In the genomic region with DNA sequence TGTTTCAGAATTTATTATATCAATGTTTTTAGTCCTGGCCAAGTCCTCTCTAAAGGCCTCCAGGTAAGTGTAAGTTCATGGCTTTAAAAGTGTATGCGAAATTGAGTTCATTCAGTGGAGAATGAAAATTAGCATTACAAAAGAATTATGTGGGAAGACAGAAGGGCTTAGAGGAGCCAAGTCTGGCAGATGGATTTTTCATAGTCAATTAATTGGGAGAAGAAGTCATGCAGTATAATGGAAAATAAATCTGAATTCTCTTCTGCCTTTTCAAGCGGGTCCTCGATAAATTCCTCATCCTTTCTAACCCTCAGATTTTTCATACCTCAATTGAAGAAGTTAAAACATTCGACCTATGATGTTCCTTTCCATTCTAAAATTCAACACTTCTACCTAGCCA, we compare ENCODE assay signal across 17 cellular contexts.
DNase-seq lines count a peak whose midpoint lies in the region; ATAC-seq, FAIRE-seq and TF ChIP-seq lines count a peak whose summit lies in the region.
"Had no signal": no experiment of that assay in that cellular context is flagged by ENCODE, and none has a peak within 500 bp of the region (broad histone marks: within the 10 kb centered on the region; RNA-seq: fewer than 3 reads in every experiment).

No MANE protein-coding gene starts in this region.

- POLR2A ChIA-PET in A673 (lab: Charles Lee; ENCODE audit: low non-redundant PET): no interaction called here

- CTCF ChIA-PET in A673 (lab: Charles Lee): no interaction called here

- H3K9me3 ChIP-seq in A673 (ENCODE audit: low read depth, low read length, poor library complexity, severe bottlenecking): no peaks in the 10 kb centered on the region
- no peaks in the 10 kb centered on the region for H3K9me3 ChIP-seq in stomach
- no peaks in the 10 kb centered on the region for H3K9me3 ChIP-seq in heart left ventricle

- H3K27me3 ChIP-seq in A673 (replicated peaks; ENCODE audit: insufficient read depth, low read depth, low read length, poor library complexity): no peaks in the 10 kb centered on the region
- H3K27me3 ChIP-seq in stomach: no peaks in the 10 kb centered on the region
- no peaks in the 10 kb centered on the region for H3K27me3 ChIP-seq in heart left ventricle

- TF ChIP-seq EP300 in stomach (IDR thresholded peaks at IDR 0.05): no peak

- FAIRE-seq in H54 (lab: Jason Lieb, UNC): peak; percentile 30
- FAIRE-seq: G401.6, GM12891, HepG2, HTR-8/SVneo had no signal

- intact Hi-C loops in A673 (cut with micrococcal nuclease; ENCODE audit: unreplicated experiment): no loop called here
- intact Hi-C loops in stomach (cut with DNase I; ENCODE audit: low total_unique reads): no loop called here
- intact Hi-C loops in heart left ventricle (cut with DNase I): no loop called here

- no peaks in the 10 kb centered on the region for H3K4me1 ChIP-seq in A673 (ENCODE audit: insufficient read depth, low read length, poor library complexity, severe bottlenecking)
- H3K4me1 ChIP-seq in stomach: no peaks in the 10 kb centered on the region
- H3K4me1 ChIP-seq in heart left ventricle: no peaks in the 10 kb centered on the region

- DNase-seq in A673 (ENCODE audit: low spot score): peak; percentile 10
- no peak for DNase-seq in H54 (ENCODE audit: insufficient read length, low spot score)
- peak; percentile 76 for DNase-seq in NCI-H446 treated with DMSO at 0.1 percent for 48 hours (lab: John Stamatoyannopoulos, UW)
- DNase-seq in cerebellum (ENCODE audit: low spot score): peak; percentile 38
- DNase-seq in stomach: no peak
- no peak for DNase-seq in heart left ventricle
- no peak for DNase-seq in activated T-cell treated with anti-CD3 and anti-CD28 coated beads, Interleukin-2, amount 50 U/mL, for 1 hour
- DNase-seq: Calu3; CD4-positive, alpha-beta T cell; DMS 273 treated with DMSO at 0.1 percent for 48 hours; DMS79; GOT3 had no signal

- TF ChIP-seq POLR2A in H54 (IDR thresholded peaks at IDR 0.05; ENCODE audit: low read depth, low read length): no peak
- TF ChIP-seq POLR2A in stomach (IDR thresholded peaks at IDR 0.05): no peak
- no peak for TF ChIP-seq POLR2A in heart left ventricle (IDR thresholded peaks at IDR 0.05)

- H3K4me3 ChIP-seq in A673 (ENCODE audit: low read depth, low read length, poor library complexity, severe bottlenecking): no peak overlapping the region
- H3K4me3 ChIP-seq in stomach: no peak overlapping the region
- no peak overlapping the region for H3K4me3 ChIP-seq in heart left ventricle

- no peak for TF ChIP-seq CTCF in A673 (conservative IDR thresholded peaks at IDR 0.05; ENCODE audit: low read depth, low read length)
- no peak for TF ChIP-seq CTCF in stomach (IDR thresholded peaks at IDR 0.05)
- TF ChIP-seq CTCF in heart left ventricle (IDR thresholded peaks at IDR 0.05): no peak

- no peak for ATAC-seq in heart left ventricle
- ATAC-seq: HCT116, HepG2 had no signal

- no TSS peak for BruUV-seq in A673 (replicated peaks; lab: Mats Ljungman, UMichigan)

- no peak overlapping the region for H3K27ac ChIP-seq in A673 (ENCODE audit: low read depth, low read length, poor library complexity, severe bottlenecking)
- H3K27ac ChIP-seq in stomach: no peak overlapping the region
- H3K27ac ChIP-seq in heart left ventricle: no peak overlapping the region

- H3K36me3 ChIP-seq in A673 (ENCODE audit: insufficient read depth, low read length, poor library complexity, severe bottlenecking): no peaks in the 10 kb centered on the region
- no peaks in the 10 kb centered on the region for H3K36me3 ChIP-seq in stomach
- no peaks in the 10 kb centered on the region for H3K36me3 ChIP-seq in heart left ventricle

- 76 to 89% (median 85%) methylated on average over 4 of the region's 4 CpGs for WGBS in stomach, 5 donors
- 80 to 88% (median 85%) methylated on average over 4 of the region's 4 CpGs for WGBS in heart left ventricle, 4 donors

Comparison
In these comparisons a context has a peak if more than half of its experiments do, and no peak if none do; other contexts are left out.
1. DNase-seq: peak in A673 (single experiment), NCI-H446 treated with DMSO at 0.1 percent for 48 hours (single experiment) and cerebellum (single experiment); none in H54 (single experiment), stomach (single experiment), heart left ventricle (0 of 5) and activated T-cell treated with anti-CD3 and anti-CD28 coated beads, Interleukin-2, amount 50 U/mL, for 1 hour (single experiment).